Comparison of ENCODE assay signal across 16 cellular contexts in the genomic region with DNA sequence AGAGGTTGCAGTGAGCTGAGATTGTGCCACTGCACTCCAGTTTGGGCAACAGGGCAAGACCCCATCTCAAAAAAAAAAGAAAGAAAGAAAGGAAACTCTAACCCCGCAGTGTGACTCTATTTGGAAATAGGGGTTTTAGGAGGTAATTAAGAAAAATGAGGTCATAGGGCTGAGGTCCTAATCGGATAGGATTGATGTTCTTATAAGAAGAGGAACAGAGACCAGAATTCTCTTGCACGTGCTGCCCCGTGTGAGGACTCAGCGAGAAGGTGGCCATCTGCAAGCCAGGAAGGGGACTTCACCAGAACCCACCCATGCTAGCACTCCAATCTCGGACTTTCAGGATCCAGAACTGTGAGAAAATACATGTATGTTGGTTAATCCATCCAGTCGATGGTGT.
"Had no signal": no experiment of that assay in that cellular context is flagged by ENCODE, and none has a peak within 500 bp of the region (broad histone marks: within the 10 kb centered on the region; RNA-seq: fewer than 3 reads in every experiment).

No MANE protein-coding gene starts in this region.

- H3K4me1 ChIP-seq: prostate gland, right lobe of liver had no signal

- H3K36me3 ChIP-seq: prostate gland, right lobe of liver, upper lobe of left lung had no signal

- H3K4me3 ChIP-seq: prostate gland, right lobe of liver, upper lobe of left lung had no signal

- DNase-seq: activated CD4-positive, alpha-beta T cell treated with anti-CD3 and anti-CD28 coated beads, Interleukin-2, amount 10 ng/mL, durations not matched to agents 7 days and 5 days; activated CD4-positive, CD25-positive, alpha-beta regulatory T cell; activated gamma-delta T cell; activated naive CD8-positive, alpha-beta T cell treated with anti-CD3 and anti-CD28 coated beads, Interleukin-2, amount 10 ng/mL, durations not matched to agents 7 days and 5 days; activated T-cell treated with anti-CD3 and anti-CD28 coated beads for 4 hours; cortex of kidney; effector memory CD4-positive, alpha-beta T cell; foreskin keratinocyte; glutamatergic neuron; occipital lobe; right lobe of liver; upper lobe of left lung had no signal

- H3K9me3 ChIP-seq: prostate gland, right lobe of liver, upper lobe of left lung had no signal

- ATAC-seq: foreskin keratinocyte had no signal

- H3K27ac Mint-ChIP-seq: activated CD4-positive, alpha-beta T cell treated with anti-CD3 and anti-CD28 coated beads, Interleukin-2, amount 10 ng/mL, durations not matched to agents 7 days and 5 days; nephron; stimulated activated naive CD8-positive, alpha-beta T cell treated with anti-CD3 and anti-CD28 coated beads, Interleukin-15, Interleukin-2, amounts not matched to agents 100 ng/mL and 50 ng/mL, for 24 hours; T-helper 1 cell treated with Interleukin-12 subunit alpha and Interleukin-12 subunit beta and Interleukin-4 antibody, amounts not matched to agents 30 μg/mL and 1 μg/mL, for 36 hours had no signal

- H3K4me3 Mint-ChIP-seq: activated CD4-positive, alpha-beta T cell treated with anti-CD3 and anti-CD28 coated beads, Interleukin-2, amount 10 ng/mL, durations not matched to agents 7 days and 5 days; activated naive CD8-positive, alpha-beta T cell treated with anti-CD3 and anti-CD28 coated beads, Interleukin-2, amount 10 ng/mL, durations not matched to agents 7 days and 5 days; nephron; stimulated activated naive CD8-positive, alpha-beta T cell treated with anti-CD3 and anti-CD28 coated beads, Interleukin-15, Interleukin-2, amounts not matched to agents 100 ng/mL and 50 ng/mL, for 24 hours; T-helper 1 cell treated with Interleukin-12 subunit alpha and Interleukin-12 subunit beta and Interleukin-4 antibody, amounts not matched to agents 30 μg/mL and 1 μg/mL, for 36 hours had no signal

- H3K27me3 Mint-ChIP-seq: activated CD4-positive, alpha-beta T cell treated with anti-CD3 and anti-CD28 coated beads, Interleukin-2, amount 10 ng/mL, durations not matched to agents 7 days and 5 days; activated naive CD8-positive, alpha-beta T cell treated with anti-CD3 and anti-CD28 coated beads, Interleukin-2, amount 10 ng/mL, durations not matched to agents 7 days and 5 days; stimulated activated naive CD8-positive, alpha-beta T cell treated with anti-CD3 and anti-CD28 coated beads, Interleukin-15, Interleukin-2, amounts not matched to agents 100 ng/mL and 50 ng/mL, for 24 hours had no signal

- H3K9me3 Mint-ChIP-seq: nephron; stimulated activated naive CD8-positive, alpha-beta T cell treated with anti-CD3 and anti-CD28 coated beads, Interleukin-15, Interleukin-2, amounts not matched to agents 100 ng/mL and 50 ng/mL, for 24 hours; T-helper 1 cell treated with Interleukin-12 subunit alpha and Interleukin-12 subunit beta and Interleukin-4 antibody, amounts not matched to agents 30 μg/mL and 1 μg/mL, for 36 hours had no signal

- H3K27me3 ChIP-seq: right lobe of liver, upper lobe of left lung had no signal

- H3K27ac ChIP-seq: foreskin keratinocyte, prostate gland, right lobe of liver had no signal
